Comparison of ENCODE assay signal across 8 cellular contexts in genomic region chr1:50271337-50271736, GRCh38.
A peak's percentile ranks its signal among the peaks of the same experiment; 100 is the strongest.
DNase-seq lines count a peak whose midpoint lies in the region; ATAC-seq lines count a peak whose summit lies in the region.
"Had no signal": no experiment of that assay in that cellular context is flagged by ENCODE, and none has a peak within 500 bp of the region (broad histone marks: within the 10 kb centered on the region; RNA-seq: fewer than 3 reads in every experiment).

No MANE protein-coding gene starts in this region.

- no peak for ATAC-seq in HG03135 (IDR thresholded peaks at IDR 0.05; ENCODE audit: unreplicated experiment)

- DNase-seq in NCI-H2171 treated with DMSO at 0.1 percent for 48 hours (lab: John Stamatoyannopoulos, UW) (peak; percentile 26), NCI-H2171 (lab: John Stamatoyannopoulos, UW) (no peak), NCI-H1694 treated with DMSO at 0.1 percent for 48 hours (lab: John Stamatoyannopoulos, UW) (peak; percentile 50), NCI-H82 (lab: John Stamatoyannopoulos, UW) (peak; percentile 100), retina (peak; percentile 55), NCI-H2196 (lab: John Stamatoyannopoulos, UW; ENCODE audit: unreplicated experiment) (no peak)
- DNase-seq: NCI-H187 treated with DMSO at 0.1 percent for 48 hours had no signal

Comparison
In these comparisons a context has a peak if more than half of its experiments do, and no peak if none do; other contexts are left out.
1. DNase-seq: peak in NCI-H2171 treated with DMSO at 0.1 percent for 48 hours (single experiment), NCI-H1694 treated with DMSO at 0.1 percent for 48 hours (single experiment), NCI-H82 (single experiment) and retina (single experiment); none in NCI-H2171 (single experiment) and NCI-H2196 (single experiment).